8 cellular contexts compared by ENCODE assay signal in the genomic region with DNA sequence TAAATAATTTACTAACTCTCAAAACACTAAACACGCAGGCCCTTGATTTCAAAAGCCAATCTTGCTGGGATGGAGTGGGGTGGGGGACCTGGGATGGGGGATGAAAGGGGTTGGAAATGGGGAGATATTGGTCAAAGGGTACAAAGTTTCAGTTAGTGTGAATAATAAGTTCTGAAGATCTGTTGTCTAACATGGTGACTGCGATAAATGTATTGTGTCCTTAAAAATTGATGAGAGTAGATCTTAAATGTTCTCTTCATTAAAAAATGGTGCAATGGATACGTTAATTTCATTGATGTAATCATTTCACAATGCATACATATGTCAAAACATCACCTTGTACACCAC. TPM values are rescaled to one million over a fixed set of nuclear protein-coding genes. Genes with fewer than 3 reads are reported as not detected.
DNase-seq lines count a peak whose midpoint lies in the region; ATAC-seq and TF ChIP-seq lines count a peak whose summit lies in the region.

No MANE protein-coding gene starts in this region.

- no peaks in the 10 kb centered on the region for H3K36me3 ChIP-seq in esophagus squamous epithelium
- no peaks in the 10 kb centered on the region for H3K36me3 ChIP-seq in gastrocnemius medialis

- H3K9me3 ChIP-seq in esophagus squamous epithelium (no peaks in the 10 kb centered on the region), gastrocnemius medialis (no peaks in the 10 kb centered on the region)

- H3K27ac ChIP-seq in esophagus squamous epithelium (peak overlapping the region; percentile 96 to 100 (median 97)), gastrocnemius medialis (peak overlapping the region; percentile 97 to 99 (median 98))

- DNase-seq in RPMI7951 (ENCODE audit: low read depth) (peak; percentile 5), esophagus squamous epithelium (lab: John Stamatoyannopoulos, UW) (no peak), gastrocnemius medialis (no peak), NCI-H774 (lab: John Stamatoyannopoulos, UW) (no peak)

- ATAC-seq in GM19395 (IDR thresholded peaks at IDR 0.05; ENCODE audit: unreplicated experiment) (peak; percentile 5), gastrocnemius medialis (peak in 1 of 2 donors; percentile 0), HG03045 (IDR thresholded peaks at IDR 0.05; ENCODE audit: unreplicated experiment) (no peak), GM21367 (IDR thresholded peaks at IDR 0.05; ENCODE audit: unreplicated experiment) (no peak), GM19023 (IDR thresholded peaks at IDR 0.05; ENCODE audit: unreplicated experiment) (no peak)

- peak overlapping the region; percentile 55 to 97 (median 77) for H3K4me3 ChIP-seq in esophagus squamous epithelium
- H3K4me3 ChIP-seq in gastrocnemius medialis = peak overlapping the region; percentile 70 to 89 (median 76)

- TF ChIP-seq CTCF in esophagus squamous epithelium (IDR thresholded peaks at IDR 0.05) = no peak
- TF ChIP-seq CTCF in gastrocnemius medialis (IDR thresholded peaks at IDR 0.05 in 4 of 5, conservative IDR thresholded peaks at IDR 0.05 in 1 of 5) = no peak

- in situ Hi-C loops in gastrocnemius medialis (cut with MboI; ENCODE audit: low sequenced_read_pairs in 4 of 4) = loop anchor here in 3 of 4 donors (10.0 to 25.0 kb wide), 5 partner anchors 140 to 922 kb away; a partner anchor contains a TSS

- intact Hi-C loops in esophagus squamous epithelium (cut with DNase I) (no loop called here), gastrocnemius medialis (cut with DNase I; ENCODE audit: low total_unique reads) (loop anchor here (2.0 to 10.0 kb wide), 4 partner anchors 144 to 607 kb away; a partner anchor contains a TSS)

- H3K27me3 ChIP-seq in esophagus squamous epithelium (no peaks in the 10 kb centered on the region), gastrocnemius medialis (no peaks in the 10 kb centered on the region)

- WGBS in esophagus squamous epithelium, 2 donors = 52 to 55% methylated on average over 3 of the region's 3 CpGs

- TF ChIP-seq POLR2A in esophagus squamous epithelium (IDR thresholded peaks at IDR 0.05) (no peak), gastrocnemius medialis (IDR thresholded peaks at IDR 0.05) (no peak)

- peaks cover 0 to 10% (median 3%) of the 10 kb centered on the region in 3 donors for H3K4me1 ChIP-seq in esophagus squamous epithelium
- H3K4me1 ChIP-seq in gastrocnemius medialis = peaks cover 10 to 16% of the 10 kb centered on the region in 2 donors

RNA-seq across cellular contexts. Expression of a gene that starts 0.5 kb away (rescaled TPM):
- total RNA-seq in RPMI7951 (2014; rRNA removed; shearing (Covaris generic)) = 19.2 and 20.6 TPM in 2 replicates
- 10 to 100 TPM in 1 of 4 donors, 1 to 10 TPM in 3; 3.7 to 15.1 (median 5.7) TPM for total RNA-seq in esophagus squamous epithelium
- 100 to 1,000 TPM in 2 of 4 donors, 10 to 100 TPM in 2; 52.9 to 121 (median 107) TPM for total RNA-seq in gastrocnemius medialis
